Comparison of ENCODE assay signal across 25 cellular contexts in the genomic region with DNA sequence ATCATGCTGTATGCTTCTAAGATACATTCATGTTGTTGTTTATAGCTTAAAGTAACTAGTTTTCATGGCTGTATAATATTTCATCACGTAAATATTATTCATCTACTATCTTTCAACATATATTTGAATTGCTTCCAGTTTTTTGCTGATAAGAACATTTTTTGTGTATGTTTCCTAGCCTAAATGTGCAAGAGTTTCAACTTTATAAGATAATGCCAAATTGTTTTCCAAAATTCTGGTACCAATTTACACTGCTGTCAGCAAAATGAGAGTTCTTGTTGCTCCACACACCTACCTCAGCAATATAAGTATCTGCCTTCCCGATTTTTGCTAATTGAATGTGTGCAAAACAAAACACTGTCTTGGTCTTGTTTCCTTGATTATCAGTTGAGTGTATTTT.
A peak's percentile ranks its signal among the peaks of the same experiment; 100 is the strongest.
DNase-seq lines count a peak whose midpoint lies in the region; ATAC-seq, FAIRE-seq and TF ChIP-seq lines count a peak whose summit lies in the region.
"Had no signal": no experiment of that assay in that cellular context is flagged by ENCODE, and none has a peak within 500 bp of the region (broad histone marks: within the 10 kb centered on the region; RNA-seq: fewer than 3 reads in every experiment).

No MANE protein-coding gene starts in this region.

- H2AFZ ChIP-seq in HepG2 (ENCODE audit: low read length) = no peak overlapping the region
- no peak overlapping the region for H2AFZ ChIP-seq in K562 (ENCODE audit: low read depth, low read length)

- H3K9me3 ChIP-seq in HepG2 (ENCODE audit: low read length) (peaks cover 8% of the 10 kb centered on the region), right lobe of liver (no peaks in the 10 kb centered on the region), HEK293 (ENCODE audit: control insufficient read depth, insufficient read depth, low read depth, low read length) (no peaks in the 10 kb centered on the region), K562 (replicated peaks; ENCODE audit: control insufficient read depth, insufficient read depth, low read depth, low read length) (no peaks in the 10 kb centered on the region; the same call in 1 of the 2 replicates)
- H3K9me3 ChIP-seq: BE2C had no signal

- TF ChIP-seq POLR2A in HepG2 (IDR thresholded peaks at IDR 0.05; ENCODE audit: insufficient read depth in 1 of 2, low read depth in 2 of 2, low read length in 2 of 2) (no peak), right lobe of liver (IDR thresholded peaks at IDR 0.05) (no peak), K562 (conservative IDR thresholded peaks at IDR 0.05) (no peak)

- intact Hi-C loops in HepG2 (cut with micrococcal nuclease; ENCODE audit: unreplicated experiment) (no loop called here), right lobe of liver (cut with DNase I) (no loop called here), K562 (cut with micrococcal nuclease) (no loop called here)

- POLR2A ChIA-PET in HepG2 (lab: Yijun Ruan, JAX) (no interaction called here), HEK293 (lab: Yijun Ruan, JAX) (no interaction called here), K562 (lab: Yijun Ruan, JAX) (interaction anchor here (0.7 kb wide), 1 partner anchor 81 kb away, joined by 3 read pairs; no protein-coding TSS in a partner anchor)

- H4K20me1 ChIP-seq in HepG2 (ENCODE audit: insufficient read depth, low read length) (no peaks in the 10 kb centered on the region), K562 (replicated peaks; ENCODE audit: control insufficient read depth, insufficient read depth, low read length) (no peaks in the 10 kb centered on the region)
- H4K20me1 ChIP-seq: BLaER1 had no signal

- FAIRE-seq in HepG2 (lab: Jason Lieb, UNC) = no peak
- FAIRE-seq in K562 (lab: Jason Lieb, UNC) = no peak
- FAIRE-seq: GM12878, GM12892, GM18507 had no signal

- CTCF ChIA-PET in HepG2 (lab: Yijun Ruan, JAX; ENCODE audit: low intra/inter-chr PET ratio, low total read pairs) = no interaction called here
- CTCF ChIA-PET in HEK293 (lab: Yijun Ruan, JAX) = interaction anchor here (0.6 to 1.3 kb wide), 4 partner anchors 11 to 507 kb away, joined by 3 to 4 read pairs (median 4); no protein-coding TSS in a partner anchor
- CTCF ChIA-PET in K562 (lab: Yijun Ruan, JAX; ENCODE audit: low intra/inter-chr PET ratio) = no interaction called here

- in situ Hi-C loops in HepG2 (cut with HindIII; ENCODE audit: extremely low pct_ligation_motif_present, low pct_unique_long_range_greater_than_20kb) (no loop called here), K562 (cut with MboI) (loop anchor here (25.0 kb wide), 1 partner anchor 778 kb away; no protein-coding TSS in a partner anchor)

- TF ChIP-seq CTCF in HepG2 (CRISPR knock-in tag; IDR thresholded peaks at IDR 0.05) (no peak), right lobe of liver (IDR thresholded peaks at IDR 0.05) (no peak), HEK293 (tag by site-specific recombination; IDR thresholded peaks at IDR 0.05) (no peak), K562 (IDR thresholded peaks at IDR 0.05 in 2 of 3, conservative IDR thresholded peaks at IDR 0.05 in 1 of 3; ENCODE audit: insufficient read depth in 2 of 3, low read depth in 1 of 3, low read length in 3 of 3) (no peak)

- H3K27me3 ChIP-seq in HepG2 (ENCODE audit: control insufficient read depth in 1 of 2, insufficient read depth in 2 of 2, low read length in 2 of 2) (no peaks in the 10 kb centered on the region), right lobe of liver (no peaks in the 10 kb centered on the region), K562 (ENCODE audit: control insufficient read depth in 2 of 2, insufficient read depth in 2 of 2, low read length in 2 of 2) (no peaks in the 10 kb centered on the region)
- H3K27me3 ChIP-seq: BE2C, BLaER1 had no signal

- H3K36me3 ChIP-seq in HepG2 (replicated peaks in 1 of 2; ENCODE audit: control insufficient read depth in 1 of 2, insufficient read depth in 2 of 2, low read length in 2 of 2) (peaks cover 2 to 6% of the 10 kb centered on the region in 2 experiments; a peak in 3 of 5 replicates), right lobe of liver (no peaks in the 10 kb centered on the region), HEK293 (ENCODE audit: control insufficient read depth in 2 of 2, insufficient read depth in 1 of 2, low read length in 2 of 2) (no peaks in the 10 kb centered on the region), K562 (ENCODE audit: control insufficient read depth, insufficient read depth, low read length) (no peaks in the 10 kb centered on the region)
- H3K36me3 ChIP-seq: BE2C had no signal

- H3K4me2 ChIP-seq in HepG2 (ENCODE audit: low read depth, low read length) (no peak overlapping the region), K562 (ENCODE audit: insufficient read depth, low read length) (no peak overlapping the region)
- H3K4me2 ChIP-seq: BLaER1 had no signal

- ATAC-seq in HepG2 (no peak), right lobe of liver (no peak), K562 (no peak), esophagus mucosa (no peak)
- ATAC-seq: GM12878 had no signal

- DNase-seq in HepG2 (ENCODE audit: low spot score) (no peak), right lobe of liver (no peak), K562 (ENCODE audit: extremely low read depth in 1 of 4, low spot score in 3 of 4) (no peak), NCI-H1092 (lab: John Stamatoyannopoulos, UW) (no peak)
- DNase-seq: ACHN; BE2C; C1 segment of cervical spinal cord; CD4-positive, alpha-beta memory T cell; CD4-positive, CD25-positive, alpha-beta regulatory T cell; CD8-positive, alpha-beta memory T cell; COR-L47; DMS 273 treated with DMSO at 0.1 percent for 48 hours; DMS153; DMS53; DMS79; DND-41; EL; GDM1 had no signal

- no peaks in the 10 kb centered on the region for H3K9me1 ChIP-seq in K562 (ENCODE audit: control insufficient read depth, insufficient read depth, low read length)

- TF ChIP-seq EP300 in HepG2 (IDR thresholded peaks at IDR 0.05; ENCODE audit: low read depth in 2 of 2, low read length in 2 of 2) (no peak), HepG2 (CRISPR knock-in tag; IDR thresholded peaks at IDR 0.05; ENCODE audit: borderline replicate concordance) (no peak), K562 (IDR thresholded peaks at IDR 0.05; ENCODE audit: low read length) (no peak)

- peaks cover 7% of the 10 kb centered on the region; the same call in 1 of the 2 replicates for H3K4me1 ChIP-seq in HepG2 (ENCODE audit: insufficient read depth, low read length)
- H3K4me1 ChIP-seq in right lobe of liver = peaks cover 0 to 4% (median 0%) of the 10 kb centered on the region in 4 donors
- no peaks in the 10 kb centered on the region for H3K4me1 ChIP-seq in HEK293 (ENCODE audit: control insufficient read depth, insufficient read depth, low read length)
- H3K4me1 ChIP-seq in K562 (replicated peaks in 1 of 2; ENCODE audit: control insufficient read depth in 2 of 2, insufficient read depth in 2 of 2, low read length in 2 of 2) = no peaks in the 10 kb centered on the region
- H3K4me1 ChIP-seq: BE2C had no signal

- H3K79me2 ChIP-seq in HepG2 (ENCODE audit: insufficient read depth, low read length) (no peaks in the 10 kb centered on the region), K562 (ENCODE audit: control insufficient read depth, insufficient read depth, low read length) (no peaks in the 10 kb centered on the region)

- no TSS peak for BruUV-seq in HepG2 (replicated peaks; lab: Mats Ljungman, UMichigan)
- no TSS peak for BruUV-seq in K562 (replicated peaks; lab: Mats Ljungman, UMichigan)

- H3K4me3 ChIP-seq in HepG2 (replicated peaks in 1 of 3; ENCODE audit: insufficient read depth in 1 of 3, low read depth in 2 of 3, low read length in 3 of 3) = no peak overlapping the region
- H3K4me3 ChIP-seq in right lobe of liver = no peak overlapping the region
- H3K4me3 ChIP-seq in HEK293 (ENCODE audit: low read depth, low read length) = no peak overlapping the region
- H3K4me3 ChIP-seq in K562 = no peak overlapping the region
- H3K4me3 ChIP-seq: BLaER1, GM12878 had no signal

- TF ChIP-seq RAD21 in HepG2 (CRISPR knock-in tag; IDR thresholded peaks at IDR 0.05) (no peak), K562 (CRISPR knock-in tag; conservative IDR thresholded peaks at IDR 0.05 in 1 of 2, IDR thresholded peaks at IDR 0.05 in 1 of 2) (no peak)

- WGBS in HepG2 (ENCODE audit: low lambda C conversion rate) = 89% methylated on average over 2 of the region's 2 CpGs
- 91% methylated on average over 2 of the region's 2 CpGs for WGBS in right lobe of liver (ENCODE audit: insufficient coverage, low coverage, low lambda C conversion rate, missing lambda C conversion rate)
- 45% methylated on average over 2 of the region's 2 CpGs for WGBS in K562 (ENCODE audit: insufficient coverage, low coverage, missing lambda C conversion rate)

- no peak overlapping the region for H3K9ac ChIP-seq in HepG2 (ENCODE audit: insufficient read depth, low read depth, low read length)
- no peak overlapping the region for H3K9ac ChIP-seq in K562 (ENCODE audit: insufficient read depth in 1 of 2, low read depth in 2 of 2, low read length in 2 of 2)
- H3K9ac ChIP-seq: BLaER1 had no signal

- H3K27ac ChIP-seq in HepG2 (ENCODE audit: extremely low read length, insufficient read depth, low read length) (no peak overlapping the region), right lobe of liver (no peak overlapping the region), HEK293 (ENCODE audit: extremely low read depth, low read depth, low read length) (no peak overlapping the region), K562 (ENCODE audit: extremely low read depth, low read depth, low read length) (no peak overlapping the region)
- H3K27ac ChIP-seq: 22Rv1, BLaER1 had no signal

TF ChIP-seq in HepG2, 621 proteins besides CTCF, POLR2A, EP300 and RAD21 (continues in another document):
- no peak for TF ChIP-seq ZNF510 (CRISPR knock-in tag; IDR thresholded peaks at IDR 0.05; ENCODE audit: low read depth)
- no peak for TF ChIP-seq ZNF253 (CRISPR knock-in tag; IDR thresholded peaks at IDR 0.05; ENCODE audit: borderline replicate concordance)
- no peak for TF ChIP-seq ZNF746 (CRISPR knock-in tag; IDR thresholded peaks at IDR 0.05)
- no peak for TF ChIP-seq ZFP37 (CRISPR knock-in tag; IDR thresholded peaks at IDR 0.05; ENCODE audit: borderline replicate concordance)
- no peak for TF ChIP-seq PPARG (CRISPR knock-in tag; conservative IDR thresholded peaks at IDR 0.05)

TF ChIP-seq in HEK293, 187 proteins besides CTCF, POLR2A, EP300 and RAD21:
- TF ChIP-seq ZNF146 (tag by site-specific recombination; IDR thresholded peaks at IDR 0.05) (peak; percentile 52; the same call in 1 of the 2 replicates), ZNF132 (tag by site-specific recombination; IDR thresholded peaks at IDR 0.05; ENCODE audit: borderline replicate concordance) (no peak)

TF ChIP-seq in K562, 482 proteins besides CTCF, POLR2A, EP300 and RAD21 (continues in another document):
- TF ChIP-seq, protein P1, sequence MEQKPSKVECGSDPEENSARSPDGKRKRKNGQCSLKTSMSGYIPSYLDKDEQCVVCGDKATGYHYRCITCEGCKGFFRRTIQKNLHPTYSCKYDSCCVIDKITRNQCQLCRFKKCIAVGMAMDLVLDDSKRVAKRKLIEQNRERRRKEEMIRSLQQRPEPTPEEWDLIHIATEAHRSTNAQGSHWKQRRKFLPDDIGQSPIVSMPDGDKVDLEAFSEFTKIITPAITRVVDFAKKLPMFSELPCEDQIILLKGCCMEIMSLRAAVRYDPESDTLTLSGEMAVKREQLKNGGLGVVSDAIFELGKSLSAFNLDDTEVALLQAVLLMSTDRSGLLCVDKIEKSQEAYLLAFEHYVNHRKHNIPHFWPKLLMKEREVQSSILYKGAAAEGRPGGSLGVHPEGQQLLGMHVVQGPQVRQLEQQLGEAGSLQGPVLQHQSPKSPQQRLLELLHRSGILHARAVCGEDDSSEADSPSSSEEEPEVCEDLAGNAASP (IDR thresholded peaks at IDR 0.05) = no peak
- TF ChIP-seq ZNF316 (IDR thresholded peaks at IDR 0.05) = peak; percentile 67
